ENCODE assay signal across 17 cellular contexts in genomic region chr14:102898776-102899515, GRCh38. TPM values are rescaled to one million over a fixed set of nuclear protein-coding genes. Genes with fewer than 3 reads are reported as not detected.
DNase-seq lines count a peak whose midpoint lies in the region; ATAC-seq, FAIRE-seq and TF ChIP-seq lines count a peak whose summit lies in the region.
"Had no signal": no experiment of that assay in that cellular context is flagged by ENCODE, and none has a peak within 500 bp of the region (broad histone marks: within the 10 kb centered on the region; RNA-seq: fewer than 3 reads in every experiment).

No MANE protein-coding gene starts in this region.

- POLR2A ChIA-PET in CD8-positive, alpha-beta T cell (lab: Charles Lee) = no interaction called here
- POLR2A ChIA-PET in naive thymus-derived CD4-positive, alpha-beta T cell (lab: Charles Lee) = no interaction called here

- H3K27ac ChIP-seq in CD8-positive, alpha-beta T cell (ENCODE audit: low read depth, low read length) = no peak overlapping the region
- peak overlapping the region in 2 of 4 donors; percentile 55 to 82 for H3K27ac ChIP-seq in Peyer's patch
- H3K27ac ChIP-seq in naive thymus-derived CD4-positive, alpha-beta T cell (ENCODE audit: low read depth, low read length) = no peak overlapping the region

- DNase-seq in CD8-positive, alpha-beta T cell = no peak
- no peak for DNase-seq in GM18507 (ENCODE audit: extremely low spot score, insufficient read length, low read depth)
- peak in 2 of 3 donors; percentile 70 to 76 for DNase-seq in Peyer's patch
- DNase-seq in naive thymus-derived CD4-positive, alpha-beta T cell = no peak
- no peak for DNase-seq in NCI-H1417 treated with DMSO at 0.1 percent for 48 hours (lab: John Stamatoyannopoulos, UW)
- no peak for DNase-seq in ecto neural progenitor cell (ENCODE audit: low spot score)
- DNase-seq in NCI-H345 (lab: John Stamatoyannopoulos, UW) = no peak
- no peak for DNase-seq in H54 (ENCODE audit: insufficient read length, low spot score)
- DNase-seq: activated CD4-positive, alpha-beta T cell treated with anti-CD3 and anti-CD28 coated beads, Interleukin-2, amount 50 U/mL, for 48 hours; HFFc6; hypothalamus; MG63; PC-3; substantia nigra had no signal

- H3K4me3 Mint-ChIP-seq in CD8-positive, alpha-beta T cell = no peak overlapping the region
- H3K4me3 Mint-ChIP-seq in naive thymus-derived CD4-positive, alpha-beta T cell = peak overlapping the region in 2 of 10 donors; percentile 12 to 34
- H3K4me3 Mint-ChIP-seq: CD14-positive monocyte, HFFc6 had no signal

- peaks cover 18% of the 10 kb centered on the region for H3K4me1 Mint-ChIP-seq in CD8-positive, alpha-beta T cell (ENCODE audit: low read depth)
- H3K4me1 Mint-ChIP-seq in naive thymus-derived CD4-positive, alpha-beta T cell = peaks cover 0 to 29% (median 19%) of the 10 kb centered on the region in 7 donors

- intact Hi-C loops in CD8-positive, alpha-beta T cell (cut with DNase I, micrococcal nuclease) = no loop called here
- intact Hi-C loops in naive thymus-derived CD4-positive, alpha-beta T cell (cut with micrococcal nuclease) = no loop called here

- H3K27me3 Mint-ChIP-seq in CD8-positive, alpha-beta T cell (ENCODE audit: low read depth) = no peaks in the 10 kb centered on the region
- no peaks in the 10 kb centered on the region for H3K27me3 Mint-ChIP-seq in naive thymus-derived CD4-positive, alpha-beta T cell

- CTCF ChIA-PET in CD8-positive, alpha-beta T cell (lab: Charles Lee) = no interaction called here
- CTCF ChIA-PET in naive thymus-derived CD4-positive, alpha-beta T cell (lab: Charles Lee) = no interaction called here

- ATAC-seq in CD8-positive, alpha-beta T cell = no peak
- ATAC-seq in naive thymus-derived CD4-positive, alpha-beta T cell = no peak
- ATAC-seq: left lobe of liver, PC-3 had no signal

- H3K4me1 ChIP-seq in CD8-positive, alpha-beta T cell (ENCODE audit: insufficient read depth, low read length) = peaks cover 18% of the 10 kb centered on the region
- peaks cover 0 to 32% (median 14%) of the 10 kb centered on the region in 4 donors for H3K4me1 ChIP-seq in Peyer's patch
- H3K4me1 ChIP-seq in naive thymus-derived CD4-positive, alpha-beta T cell (ENCODE audit: control insufficient read depth in 2 of 2, insufficient read depth in 2 of 2, low read length in 2 of 2) = peaks cover 5 to 15% of the 10 kb centered on the region in 2 donors

- no peaks in the 10 kb centered on the region for H3K27me3 ChIP-seq in CD8-positive, alpha-beta T cell (ENCODE audit: insufficient read depth, low read length)
- no peaks in the 10 kb centered on the region for H3K27me3 ChIP-seq in Peyer's patch
- H3K27me3 ChIP-seq in naive thymus-derived CD4-positive, alpha-beta T cell (ENCODE audit: control insufficient read depth in 2 of 2, insufficient read depth in 2 of 2, low read length in 2 of 2) = no peaks in the 10 kb centered on the region
- H3K27me3 ChIP-seq: MG63 had no signal

- H3K9me3 Mint-ChIP-seq in CD8-positive, alpha-beta T cell = no peaks in the 10 kb centered on the region
- H3K9me3 Mint-ChIP-seq in naive thymus-derived CD4-positive, alpha-beta T cell = no peaks in the 10 kb centered on the region
- H3K9me3 Mint-ChIP-seq: CD14-positive monocyte, HFFc6 had no signal

- FAIRE-seq in GM18507 (lab: Jason Lieb, UNC) (peak; percentile 86), H54 (lab: Jason Lieb, UNC) (no peak)
- FAIRE-seq: G401.6 had no signal

- no peak for TF ChIP-seq CTCF in CD8-positive, alpha-beta T cell (IDR thresholded peaks at IDR 0.05)
- no peak for TF ChIP-seq CTCF in Peyer's patch (IDR thresholded peaks at IDR 0.05)

- H3K36me3 ChIP-seq in CD8-positive, alpha-beta T cell (ENCODE audit: insufficient read depth, low read length) = peaks cover 22% of the 10 kb centered on the region
- peaks cover 0 to 43% (median 0%) of the 10 kb centered on the region in 3 donors for H3K36me3 ChIP-seq in Peyer's patch
- H3K36me3 ChIP-seq in naive thymus-derived CD4-positive, alpha-beta T cell (ENCODE audit: control insufficient read depth in 2 of 3, insufficient read depth in 3 of 3, low read length in 3 of 3) = peaks cover 0 to 57% (median 6%) of the 10 kb centered on the region in 3 experiments
- H3K36me3 ChIP-seq: MG63 had no signal

- TF ChIP-seq POLR2A in Peyer's patch (IDR thresholded peaks at IDR 0.05) (no peak), H54 (IDR thresholded peaks at IDR 0.05; ENCODE audit: low read depth, low read length) (no peak)

- no peaks in the 10 kb centered on the region for H3K9me3 ChIP-seq in CD8-positive, alpha-beta T cell (ENCODE audit: low read length)
- H3K9me3 ChIP-seq in Peyer's patch = no peaks in the 10 kb centered on the region
- H3K9me3 ChIP-seq in naive thymus-derived CD4-positive, alpha-beta T cell (ENCODE audit: control insufficient read depth in 2 of 3, low read length in 3 of 3) = no peaks in the 10 kb centered on the region
- H3K9me3 ChIP-seq: MG63 had no signal

- H3K4me3 ChIP-seq in CD8-positive, alpha-beta T cell (ENCODE audit: low read depth, low read length) = no peak overlapping the region
- H3K4me3 ChIP-seq in Peyer's patch = no peak overlapping the region
- H3K4me3 ChIP-seq in naive thymus-derived CD4-positive, alpha-beta T cell (ENCODE audit: low read length) = no peak overlapping the region
- H3K4me3 ChIP-seq: MG63 had no signal

- H3K27ac Mint-ChIP-seq in CD8-positive, alpha-beta T cell = peak overlapping the region; percentile 5
- peak overlapping the region; percentile 27 to 96 (median 52) for H3K27ac Mint-ChIP-seq in naive thymus-derived CD4-positive, alpha-beta T cell
- H3K27ac Mint-ChIP-seq: HFFc6 had no signal

- H3K36me3 Mint-ChIP-seq in CD8-positive, alpha-beta T cell = peaks cover 67% of the 10 kb centered on the region
- H3K36me3 Mint-ChIP-seq in naive thymus-derived CD4-positive, alpha-beta T cell = peaks cover 0 to 45% (median 19%) of the 10 kb centered on the region in 5 donors

RNA-seq across cellular contexts. Expression of gene AMN, which starts 23.5 kb away (rescaled TPM):
- 1 to 10 TPM; 4.0 to 4.3 TPM for total RNA-seq in CD8-positive, alpha-beta T cell
- 1,000 to 10,000 TPM in 1 of 4 donors, 100 to 1,000 TPM in 2, 10 to 100 TPM in 1; 89.1 to 1,110 (median 806) TPM for total RNA-seq in Peyer's patch
- total RNA-seq in naive thymus-derived CD4-positive, alpha-beta T cell = 10 to 100 TPM in 2 of 5 experiments, 1 to 10 TPM in 2, under 1 TPM in 1; 0.53 to 11.0 (median 4.0) TPM
- polyA plus RNA-seq in naive thymus-derived CD4-positive, alpha-beta T cell = 1 to 10 TPM; 3.0 to 3.8 TPM
- total RNA-seq: HFFc6, PC-3 had no signal
- polyA plus RNA-seq: CD14-positive monocyte had no signal

Comparison
In these comparisons a context has a peak if more than half of its experiments do, and no peak if none do; other contexts are left out.
1. DNase-seq: peak in Peyer's patch (2 of 3); none in CD8-positive, alpha-beta T cell (0 of 7), GM18507 (single experiment), naive thymus-derived CD4-positive, alpha-beta T cell (0 of 9), NCI-H1417 treated with DMSO at 0.1 percent for 48 hours (single experiment), ecto neural progenitor cell (single experiment), NCI-H345 (single experiment) and H54 (single experiment).
2. RNA of gene AMN, which starts 23.5 kb away (total RNA-seq): 89.1 to 1,110 TPM in Peyer's patch; 4.0 to 4.3 TPM in CD8-positive, alpha-beta T cell and 0.53 to 11.0 TPM in naive thymus-derived CD4-positive, alpha-beta T cell; every median in the first group is over 4 times any median in the second.